1 cellular context compared by ENCODE assay signal in genomic region chr2:142951190-142952007, GRCh38.
TF ChIP-seq lines count a peak whose summit lies in the region.

No MANE protein-coding gene starts in this region.

TF ChIP-seq in HepG2, 621 proteins besides CTCF, POLR2A, EP300 and RAD21 (continued from another document and continues in another):
- TF ChIP-seq TIGD3 (CRISPR knock-in tag; IDR thresholded peaks at IDR 0.05; ENCODE audit: borderline replicate concordance): no peak
- TF ChIP-seq SRY (CRISPR knock-in tag; IDR thresholded peaks at IDR 0.05): no peak
- TF ChIP-seq KDM3A (CRISPR knock-in tag; IDR thresholded peaks at IDR 0.05; ENCODE audit: low read depth): 0 out of 2 replicates have a peak, but pooled peaks have one; percentile 54
- no peak for TF ChIP-seq TSC22D2 (CRISPR knock-in tag; IDR thresholded peaks at IDR 0.05; ENCODE audit: borderline replicate concordance)
- TF ChIP-seq ZNF24 (IDR thresholded peaks at IDR 0.05): peak; percentile 27; the same call in 1 of the 2 replicates
- TF ChIP-seq KAT8 (CRISPR knock-in tag; IDR thresholded peaks at IDR 0.05): peak; percentile 65
- TF ChIP-seq ZFYVE20 (CRISPR knock-in tag; IDR thresholded peaks at IDR 0.05; ENCODE audit: borderline replicate concordance, low read depth): no peak
- peak in 1 of 2 experiments; percentile 74; a peak in 2 of 4 replicates for TF ChIP-seq NR2F1 (CRISPR knock-in tag; IDR thresholded peaks at IDR 0.05)
- no peak for TF ChIP-seq GPBP1L1 (CRISPR knock-in tag; IDR thresholded peaks at IDR 0.05)
- peak; percentile 72 for TF ChIP-seq ZSCAN29 (CRISPR knock-in tag; conservative IDR thresholded peaks at IDR 0.05)
- TF ChIP-seq ZMAT3 (CRISPR knock-in tag; conservative IDR thresholded peaks at IDR 0.05): 0 out of 2 replicates have a peak, but pooled peaks have one; percentile 38
- TF ChIP-seq ZNF263 (CRISPR knock-in tag; IDR thresholded peaks at IDR 0.05): no peak
- no peak for TF ChIP-seq HIC2 (CRISPR knock-in tag; IDR thresholded peaks at IDR 0.05; ENCODE audit: low read depth)
- TF ChIP-seq PRDM4 (CRISPR knock-in tag; IDR thresholded peaks at IDR 0.05; ENCODE audit: borderline replicate concordance): no peak
- peak; percentile 84; the same call in 1 of the 2 replicates for TF ChIP-seq HMG20A (CRISPR knock-in tag; IDR thresholded peaks at IDR 0.05; ENCODE audit: borderline replicate concordance)
- TF ChIP-seq ZNF546 (CRISPR knock-in tag; conservative IDR thresholded peaks at IDR 0.05): no peak
- no peak for TF ChIP-seq ERF (CRISPR knock-in tag; IDR thresholded peaks at IDR 0.05)
- TF ChIP-seq ZNF17 (CRISPR knock-in tag; IDR thresholded peaks at IDR 0.05): no peak
- no peak for TF ChIP-seq NAIF1 (CRISPR knock-in tag; IDR thresholded peaks at IDR 0.05; ENCODE audit: borderline replicate concordance)
- no peak for TF ChIP-seq ZNF510 (CRISPR knock-in tag; IDR thresholded peaks at IDR 0.05; ENCODE audit: low read depth)
- TF ChIP-seq ZNF30 (CRISPR knock-in tag; IDR thresholded peaks at IDR 0.05): no peak
- TF ChIP-seq ZNF550 (CRISPR knock-in tag; IDR thresholded peaks at IDR 0.05; ENCODE audit: borderline replicate concordance): no peak
- TF ChIP-seq ZFY (CRISPR knock-in tag; IDR thresholded peaks at IDR 0.05): no peak
- peak; percentile 70 for TF ChIP-seq TBX2 (CRISPR knock-in tag; IDR thresholded peaks at IDR 0.05; ENCODE audit: borderline replicate concordance)
- peak; percentile 82; the same call in 1 of the 2 replicates for TF ChIP-seq NKX3-1 (CRISPR knock-in tag; IDR thresholded peaks at IDR 0.05)
- TF ChIP-seq TBX3 (IDR thresholded peaks at IDR 0.05; ENCODE audit: borderline replicate concordance): peak; percentile 55
- TF ChIP-seq ZNF766 (CRISPR knock-in tag; IDR thresholded peaks at IDR 0.05; ENCODE audit: borderline replicate concordance): no peak
- TF ChIP-seq ZNF552 (CRISPR knock-in tag; IDR thresholded peaks at IDR 0.05; ENCODE audit: borderline replicate concordance): no peak
- no peak for TF ChIP-seq CBX1 (IDR thresholded peaks at IDR 0.05; ENCODE audit: low read depth)
- peak; percentile 62; the same call in 1 of the 2 replicates for TF ChIP-seq MLX (CRISPR knock-in tag; IDR thresholded peaks at IDR 0.05)
- no peak for TF ChIP-seq ZHX2 (IDR thresholded peaks at IDR 0.05; ENCODE audit: low read depth)
- no peak for TF ChIP-seq ZHX2 (CRISPR knock-in tag; IDR thresholded peaks at IDR 0.05; ENCODE audit: borderline replicate concordance)
- peak; percentile 41; the same call in 1 of the 2 replicates for TF ChIP-seq CCDC6 (CRISPR knock-in tag; IDR thresholded peaks at IDR 0.05)
- 0 out of 2 replicates have a peak, but pooled peaks have one; percentile 43 for TF ChIP-seq RELA (CRISPR knock-in tag; IDR thresholded peaks at IDR 0.05)
- no peak for TF ChIP-seq HNRNPUL1 (IDR thresholded peaks at IDR 0.05; ENCODE audit: low read depth, low read length)
- no peak for TF ChIP-seq ZUFSP (CRISPR knock-in tag; IDR thresholded peaks at IDR 0.05; ENCODE audit: borderline replicate concordance)
- no peak for TF ChIP-seq SNAPC4 (CRISPR knock-in tag; IDR thresholded peaks at IDR 0.05)
- peak; percentile 34; the same call in 1 of the 2 replicates for TF ChIP-seq GMEB2 (CRISPR knock-in tag; IDR thresholded peaks at IDR 0.05; ENCODE audit: low read depth)
